Comparison of ENCODE assay signal across 1 cellular context in the genomic region with DNA sequence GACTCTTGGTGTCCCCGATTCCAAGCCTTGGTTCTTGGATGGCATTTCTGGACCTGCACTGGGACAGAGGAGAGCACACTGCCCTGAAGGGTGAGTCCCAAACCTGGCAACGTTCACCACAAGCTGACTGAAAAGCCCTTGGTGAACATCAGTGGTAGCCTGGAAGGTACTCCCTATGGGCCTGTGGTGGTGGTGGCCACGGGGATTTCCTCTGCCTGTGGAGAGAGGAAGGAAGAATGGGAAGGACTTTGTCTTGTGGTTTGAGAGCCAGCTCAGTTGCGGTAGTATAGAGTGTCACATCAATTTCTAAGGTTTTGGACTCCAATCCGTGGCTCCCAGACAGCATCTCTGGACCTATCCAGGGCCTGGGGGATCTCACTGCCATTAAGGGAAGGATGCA.
TF ChIP-seq lines count a peak whose summit lies in the region.

No MANE protein-coding gene starts in this region.

TF ChIP-seq in HepG2, 621 proteins besides CTCF, POLR2A, EP300 and RAD21 (continued from another document):
- TF ChIP-seq, protein P1, sequence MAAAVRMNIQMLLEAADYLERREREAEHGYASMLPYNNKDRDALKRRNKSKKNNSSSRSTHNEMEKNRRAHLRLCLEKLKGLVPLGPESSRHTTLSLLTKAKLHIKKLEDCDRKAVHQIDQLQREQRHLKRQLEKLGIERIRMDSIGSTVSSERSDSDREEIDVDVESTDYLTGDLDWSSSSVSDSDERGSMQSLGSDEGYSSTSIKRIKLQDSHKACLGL (CRISPR knock-in tag; IDR thresholded peaks at IDR 0.05), result no peak
- TF ChIP-seq KLF13 (CRISPR knock-in tag; IDR thresholded peaks at IDR 0.05) (no peak), ZFP82 (CRISPR knock-in tag; IDR thresholded peaks at IDR 0.05; ENCODE audit: borderline replicate concordance) (no peak), FOXK1 (CRISPR knock-in tag; IDR thresholded peaks at IDR 0.05; ENCODE audit: borderline replicate concordance, low read depth) (no peak), CBX5 (CRISPR knock-in tag; IDR thresholded peaks at IDR 0.05; ENCODE audit: borderline replicate concordance) (no peak), ATAD3A (CRISPR knock-in tag; IDR thresholded peaks at IDR 0.05) (no peak), MIER2 (CRISPR knock-in tag; IDR thresholded peaks at IDR 0.05) (no peak), ZNF460 (CRISPR knock-in tag; IDR thresholded peaks at IDR 0.05; ENCODE audit: borderline replicate concordance) (no peak), SCMH1 (CRISPR knock-in tag; IDR thresholded peaks at IDR 0.05; ENCODE audit: borderline replicate concordance) (no peak), RARA (CRISPR knock-in tag; IDR thresholded peaks at IDR 0.05) (no peak), ETV5 (CRISPR knock-in tag; IDR thresholded peaks at IDR 0.05; ENCODE audit: borderline replicate concordance) (no peak)
- TF ChIP-seq, protein P2, sequence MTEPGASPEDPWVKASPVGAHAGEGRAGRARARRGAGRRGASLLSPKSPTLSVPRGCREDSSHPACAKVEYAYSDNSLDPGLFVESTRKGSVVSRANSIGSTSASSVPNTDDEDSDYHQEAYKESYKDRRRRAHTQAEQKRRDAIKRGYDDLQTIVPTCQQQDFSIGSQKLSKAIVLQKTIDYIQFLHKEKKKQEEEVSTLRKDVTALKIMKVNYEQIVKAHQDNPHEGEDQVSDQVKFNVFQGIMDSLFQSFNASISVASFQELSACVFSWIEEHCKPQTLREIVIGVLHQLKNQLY (CRISPR knock-in tag; IDR thresholded peaks at IDR 0.05), result no peak
- TF ChIP-seq, protein P3, sequence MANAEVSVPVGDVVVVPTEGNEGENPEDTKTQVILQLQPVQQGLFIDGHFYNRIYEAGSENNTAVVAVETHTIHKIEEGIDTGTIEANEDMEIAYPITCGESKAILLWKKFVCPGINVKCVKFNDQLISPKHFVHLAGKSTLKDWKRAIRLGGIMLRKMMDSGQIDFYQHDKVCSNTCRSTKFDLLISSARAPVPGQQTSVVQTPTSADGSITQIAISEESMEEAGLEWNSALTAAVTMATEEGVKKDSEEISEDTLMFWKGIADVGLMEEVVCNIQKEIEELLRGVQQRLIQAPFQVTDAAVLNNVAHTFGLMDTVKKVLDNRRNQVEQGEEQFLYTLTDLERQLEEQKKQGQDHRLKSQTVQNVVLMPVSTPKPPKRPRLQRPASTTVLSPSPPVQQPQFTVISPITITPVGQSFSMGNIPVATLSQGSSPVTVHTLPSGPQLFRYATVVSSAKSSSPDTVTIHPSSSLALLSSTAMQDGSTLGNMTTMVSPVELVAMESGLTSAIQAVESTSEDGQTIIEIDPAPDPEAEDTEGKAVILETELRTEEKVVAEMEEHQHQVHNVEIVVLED (CRISPR knock-in tag; IDR thresholded peaks at IDR 0.05; ENCODE audit: borderline replicate concordance), result no peak
- TF ChIP-seq, protein P4, sequence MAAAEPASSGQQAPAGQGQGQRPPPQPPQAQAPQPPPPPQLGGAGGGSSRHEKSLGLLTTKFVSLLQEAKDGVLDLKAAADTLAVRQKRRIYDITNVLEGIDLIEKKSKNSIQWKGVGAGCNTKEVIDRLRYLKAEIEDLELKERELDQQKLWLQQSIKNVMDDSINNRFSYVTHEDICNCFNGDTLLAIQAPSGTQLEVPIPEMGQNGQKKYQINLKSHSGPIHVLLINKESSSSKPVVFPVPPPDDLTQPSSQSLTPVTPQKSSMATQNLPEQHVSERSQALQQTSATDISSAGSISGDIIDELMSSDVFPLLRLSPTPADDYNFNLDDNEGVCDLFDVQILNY (CRISPR knock-in tag; conservative IDR thresholded peaks at IDR 0.05), result no peak
